ENCODE assay signal across 26 cellular contexts in genomic region chr11:77252555-77253270, GRCh38. TPM values are rescaled to one million over a fixed set of nuclear protein-coding genes. Genes with fewer than 3 reads are reported as not detected.
"Had no signal": no experiment of that assay in that cellular context is flagged by ENCODE, and none has a peak within 500 bp of the region (broad histone marks: within the 10 kb centered on the region; RNA-seq: fewer than 3 reads in every experiment).

No MANE protein-coding gene starts in this region.

- H3K27ac ChIP-seq: cardiac muscle cell, heart right ventricle, psoas muscle, skin epidermis had no signal

- H3K36me3 Mint-ChIP-seq: activated CD4-positive, alpha-beta memory T cell treated with anti-CD3 and anti-CD28 coated beads for 36 hours; type B pancreatic cell had no signal

- H3K36me3 ChIP-seq: cardiac muscle cell, heart right ventricle, stomach had no signal

- H3K4me3 ChIP-seq: cardiac muscle cell, heart right ventricle, psoas muscle, skin epidermis, stomach had no signal

- H3K4me3 Mint-ChIP-seq: activated B cell treated with CpG ODN at 0.5 μM for 24 hours; activated CD4-positive, alpha-beta memory T cell treated with anti-CD3 and anti-CD28 coated beads for 36 hours; activated T-helper 1 cell treated with anti-CD3 and anti-CD28 coated beads, Interleukin-12 subunit alpha, Interleukin-12 subunit beta, Interleukin-2, Interleukin-4 antibody, amounts not matched to agents 30 ng/mL and 10 ng/mL and 1 ng/mL, durations not matched to agents 14 hours and 24 hours and 36 hours; endodermal cell; naive thymus-derived CD8-positive, alpha-beta T cell; T-helper 2 cell treated with Interferon-gamma antibody and Interleukin-4, amounts not matched to agents 5 μg/mL and 100 μg/mL, for 36 hours; type B pancreatic cell had no signal

- ATAC-seq: activated naive CD4-positive, alpha-beta T cell treated with anti-CD3 and anti-CD28 coated beads, Interleukin-2, amount 50 U/mL, for 72 hours; heart right ventricle; naive thymus-derived CD8-positive, alpha-beta T cell; psoas muscle had no signal

- H3K9me3 Mint-ChIP-seq: endodermal cell had no signal

- H3K27me3 Mint-ChIP-seq: type B pancreatic cell had no signal

- H3K27me3 ChIP-seq: cardiac muscle cell, stomach had no signal

- H3K4me1 Mint-ChIP-seq: activated B cell treated with CpG ODN at 0.5 μM for 24 hours; endodermal cell; naive thymus-derived CD8-positive, alpha-beta T cell had no signal

- H3K27ac Mint-ChIP-seq: activated B cell treated with CpG ODN at 0.5 μM for 24 hours; activated CD4-positive, alpha-beta memory T cell treated with anti-CD3 and anti-CD28 coated beads for 36 hours; activated naive CD4-positive, alpha-beta T cell treated with anti-CD3 and anti-CD28 coated beads, Interleukin-2, amount 50 U/mL, for 72 hours; activated T-helper 1 cell treated with anti-CD3 and anti-CD28 coated beads, Interleukin-12 subunit alpha, Interleukin-12 subunit beta, Interleukin-2, Interleukin-4 antibody, amounts not matched to agents 30 ng/mL and 10 ng/mL and 1 ng/mL, durations not matched to agents 14 hours and 24 hours and 36 hours; endodermal cell; naive thymus-derived CD8-positive, alpha-beta T cell; T-helper 2 cell treated with Interferon-gamma antibody and Interleukin-4, amounts not matched to agents 5 μg/mL and 100 μg/mL, for 36 hours; type B pancreatic cell had no signal

- DNase-seq: activated B cell treated with CpG ODN at 0.5 μM for 24 hours; activated CD4-positive, alpha-beta memory T cell treated with anti-CD3 and anti-CD28 coated beads for 36 hours; activated CD4-positive, alpha-beta T cell treated with anti-CD3 and anti-CD28 coated beads for 4 hours; activated gamma-delta T cell treated with Interleukin-2 at 50 U/mL for 16 hours; activated T-cell treated with anti-CD3 and anti-CD28 coated beads for 4 hours; endodermal cell; erythroblast; heart right ventricle; kidney glomerular epithelial cell; mesendoderm; naive thymus-derived CD8-positive, alpha-beta T cell; psoas muscle; right cardiac atrium; stimulated activated CD4-positive, alpha-beta T cell treated with anti-CD3 and anti-CD28 coated beads, Interleukin-15, amount 100 ng/mL, for 24 hours; stimulated activated CD4-positive, alpha-beta T cell treated with anti-CD3 and anti-CD28 coated beads, Interleukin-2, amount 100 ng/mL, for 48 hours; stomach had no signal

- H3K4me1 ChIP-seq: heart right ventricle, psoas muscle had no signal

RNA-seq across cellular contexts. Expression of gene GDPD4, which starts 48.8 kb away (rescaled TPM):
- total RNA-seq: activated B cell treated with CpG ODN at 0.5 μM for 24 hours; activated CD4-positive, alpha-beta memory T cell treated with anti-CD3 and anti-CD28 coated beads for 36 hours; activated naive CD4-positive, alpha-beta T cell treated with anti-CD3 and anti-CD28 coated beads, Interleukin-2, amount 50 U/mL, for 72 hours; activated T-helper 1 cell treated with anti-CD3 and anti-CD28 coated beads, Interleukin-12 subunit alpha, Interleukin-12 subunit beta, Interleukin-2, Interleukin-4 antibody, amounts not matched to agents 30 ng/mL and 10 ng/mL and 1 ng/mL, durations not matched to agents 14 hours and 24 hours and 36 hours; cardiac muscle cell; endodermal cell; frontal cortex; heart right ventricle; lower leg skin; naive thymus-derived CD8-positive, alpha-beta T cell; osteocyte; psoas muscle; stomach; temporal lobe had no signal
- polyA plus RNA-seq: cardiac muscle cell; heart right ventricle; naive thymus-derived CD8-positive, alpha-beta T cell; psoas muscle had no signal
